Comparison of ENCODE assay signal across 1 cellular context in the genomic region with DNA sequence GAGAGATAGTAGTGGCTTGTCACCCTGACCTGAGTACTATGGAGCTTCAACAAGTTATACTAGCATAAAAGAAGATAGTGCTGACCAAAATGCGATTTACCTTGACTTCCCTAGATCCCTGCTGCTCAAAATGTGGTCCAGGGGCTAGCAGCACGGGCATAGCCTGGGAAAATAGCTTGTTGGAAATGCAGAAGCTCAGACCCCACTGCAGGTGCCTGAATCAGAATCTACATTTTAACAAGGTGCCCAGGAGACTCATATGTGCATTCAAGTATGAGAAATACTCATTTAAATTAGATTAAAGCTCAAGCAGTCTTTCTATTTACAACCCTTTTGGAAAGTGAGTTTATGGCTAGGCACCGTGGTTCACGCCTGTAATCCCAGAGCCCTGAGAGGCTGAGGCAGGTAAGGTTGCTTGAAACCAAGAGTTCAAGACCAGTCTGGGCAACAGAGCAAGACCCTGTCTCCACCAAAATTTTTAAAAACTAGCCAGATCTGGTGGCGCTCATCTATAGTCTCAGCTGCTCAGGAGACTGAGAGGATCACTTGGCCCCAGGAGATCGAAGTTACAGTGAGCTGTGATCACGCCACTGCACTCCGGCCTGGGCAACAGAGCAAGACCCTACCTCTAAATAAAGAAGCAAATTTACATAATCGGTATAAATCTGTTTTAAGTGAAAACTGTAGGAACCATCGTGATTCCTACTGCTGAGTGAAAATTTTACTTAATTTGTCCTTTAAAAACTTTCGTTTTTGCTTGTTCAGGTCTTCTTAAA.
A peak's percentile ranks its signal among the peaks of the same experiment; 100 is the strongest.
TF ChIP-seq lines count a peak whose summit lies in the region.

No MANE protein-coding gene starts in this region.

TF ChIP-seq in HepG2, 621 proteins besides CTCF, POLR2A, EP300 and RAD21 (continued from another document and continues in another):
- TF ChIP-seq, protein P1, sequence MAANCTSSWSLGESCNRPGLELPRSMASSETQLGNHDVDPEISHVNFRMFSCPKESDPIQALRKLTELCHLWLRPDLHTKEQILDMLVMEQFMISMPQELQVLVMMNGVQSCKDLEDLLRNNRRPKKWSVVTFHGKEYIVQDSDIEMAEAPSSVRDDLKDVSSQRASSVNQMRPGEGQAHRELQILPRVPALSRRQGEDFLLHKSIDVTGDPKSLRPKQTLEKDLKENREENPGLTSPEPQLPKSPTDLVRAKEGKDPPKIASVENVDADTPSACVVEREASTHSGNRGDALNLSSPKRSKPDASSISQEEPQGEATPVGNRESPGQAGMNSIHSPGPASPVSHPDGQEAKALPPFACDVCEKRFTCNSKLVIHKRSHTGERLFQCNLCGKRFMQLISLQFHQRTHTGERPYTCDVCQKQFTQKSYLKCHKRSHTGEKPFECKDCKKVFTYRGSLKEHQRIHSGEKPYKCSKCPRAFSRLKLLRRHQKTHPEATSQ (CRISPR knock-in tag; IDR thresholded peaks at IDR 0.05; ENCODE audit: borderline replicate concordance), result no peak
- TF ChIP-seq NFIC (IDR thresholded peaks at IDR 0.05; ENCODE audit: low read length) (no peak), ZNF746 (CRISPR knock-in tag; IDR thresholded peaks at IDR 0.05) (no peak), ZFP41 (CRISPR knock-in tag; IDR thresholded peaks at IDR 0.05; ENCODE audit: borderline replicate concordance) (no peak), SRSF9 (IDR thresholded peaks at IDR 0.05; ENCODE audit: borderline replicate concordance, insufficient read depth, low read depth, low read length, poor library complexity, severe bottlenecking) (no peak), FOXP4 (CRISPR knock-in tag; IDR thresholded peaks at IDR 0.05) (no peak), LBX2 (CRISPR knock-in tag; IDR thresholded peaks at IDR 0.05; ENCODE audit: borderline replicate concordance) (no peak), ZMYM2 (CRISPR knock-in tag; IDR thresholded peaks at IDR 0.05) (no peak), SMAD9 (CRISPR knock-in tag; IDR thresholded peaks at IDR 0.05) (no peak), POLR2AphosphoS5 (IDR thresholded peaks at IDR 0.05; ENCODE audit: low read depth, low read length) (peak; percentile 44; the same call in 1 of the 2 replicates), ZNF496 (CRISPR knock-in tag; IDR thresholded peaks at IDR 0.05; ENCODE audit: insufficient replicate concordance) (no peak), ZNF562 (CRISPR knock-in tag; IDR thresholded peaks at IDR 0.05; ENCODE audit: borderline replicate concordance) (no peak), KMT2A (CRISPR knock-in tag; IDR thresholded peaks at IDR 0.05) (no peak), ZNF446 (CRISPR knock-in tag; IDR thresholded peaks at IDR 0.05) (no peak), ZNF180 (CRISPR knock-in tag; IDR thresholded peaks at IDR 0.05; ENCODE audit: borderline replicate concordance, low read depth) (no peak), SETDB1 (CRISPR knock-in tag; IDR thresholded peaks at IDR 0.05; ENCODE audit: borderline replicate concordance) (no peak), ZNF513 (CRISPR knock-in tag; conservative IDR thresholded peaks at IDR 0.05) (no peak), PRMT3 (CRISPR knock-in tag; IDR thresholded peaks at IDR 0.05; ENCODE audit: borderline replicate concordance, low read depth) (no peak), BCL3 (CRISPR knock-in tag; IDR thresholded peaks at IDR 0.05) (0 out of 2 replicates have a peak, but pooled peaks have one; percentile 26), HNF1B (CRISPR knock-in tag; IDR thresholded peaks at IDR 0.05) (0 out of 2 replicates have a peak, but pooled peaks have one; percentile 21), ZNF121 (CRISPR knock-in tag; IDR thresholded peaks at IDR 0.05) (peak; percentile 91), ZNF30 (CRISPR knock-in tag; IDR thresholded peaks at IDR 0.05) (no peak), NR0B2 (CRISPR knock-in tag; IDR thresholded peaks at IDR 0.05) (no peak), TP53 (CRISPR knock-in tag; conservative IDR thresholded peaks at IDR 0.05) (no peak), ZNF382 (CRISPR knock-in tag; IDR thresholded peaks at IDR 0.05; ENCODE audit: borderline replicate concordance) (no peak), REPIN1 (CRISPR knock-in tag; IDR thresholded peaks at IDR 0.05; ENCODE audit: borderline replicate concordance, low read depth) (peak; percentile 59; the same call in 1 of the 2 replicates), SSRP1 (CRISPR knock-in tag; IDR thresholded peaks at IDR 0.05) (peak; percentile 89; the same call in 1 of the 2 replicates), RBM22 (optimal IDR thresholded peaks at IDR 0.05; ENCODE audit: low read length) (peak; percentile 80), PTBP1 (IDR thresholded peaks at IDR 0.05; ENCODE audit: low read depth, low read length, poor library complexity, severe bottlenecking) (no peak)
- TF ChIP-seq, protein P2, sequence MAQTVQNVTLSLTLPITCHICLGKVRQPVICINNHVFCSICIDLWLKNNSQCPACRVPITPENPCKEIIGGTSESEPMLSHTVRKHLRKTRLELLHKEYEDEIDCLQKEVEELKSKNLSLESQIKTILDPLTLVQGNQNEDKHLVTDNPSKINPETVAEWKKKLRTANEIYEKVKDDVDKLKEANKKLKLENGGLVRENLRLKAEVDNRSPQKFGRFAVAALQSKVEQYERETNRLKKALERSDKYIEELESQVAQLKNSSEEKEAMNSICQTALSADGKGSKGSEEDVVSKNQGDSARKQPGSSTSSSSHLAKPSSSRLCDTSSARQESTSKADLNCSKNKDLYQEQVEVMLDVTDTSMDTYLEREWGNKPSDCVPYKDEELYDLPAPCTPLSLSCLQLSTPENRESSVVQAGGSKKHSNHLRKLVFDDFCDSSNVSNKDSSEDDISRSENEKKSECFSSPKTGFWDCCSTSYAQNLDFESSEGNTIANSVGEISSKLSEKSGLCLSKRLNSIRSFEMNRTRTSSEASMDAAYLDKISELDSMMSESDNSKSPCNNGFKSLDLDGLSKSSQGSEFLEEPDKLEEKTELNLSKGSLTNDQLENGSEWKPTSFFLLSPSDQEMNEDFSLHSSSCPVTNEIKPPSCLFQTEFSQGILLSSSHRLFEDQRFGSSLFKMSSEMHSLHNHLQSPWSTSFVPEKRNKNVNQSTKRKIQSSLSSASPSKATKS (CRISPR knock-in tag; IDR thresholded peaks at IDR 0.05), result no peak
- TF ChIP-seq, protein P3, sequence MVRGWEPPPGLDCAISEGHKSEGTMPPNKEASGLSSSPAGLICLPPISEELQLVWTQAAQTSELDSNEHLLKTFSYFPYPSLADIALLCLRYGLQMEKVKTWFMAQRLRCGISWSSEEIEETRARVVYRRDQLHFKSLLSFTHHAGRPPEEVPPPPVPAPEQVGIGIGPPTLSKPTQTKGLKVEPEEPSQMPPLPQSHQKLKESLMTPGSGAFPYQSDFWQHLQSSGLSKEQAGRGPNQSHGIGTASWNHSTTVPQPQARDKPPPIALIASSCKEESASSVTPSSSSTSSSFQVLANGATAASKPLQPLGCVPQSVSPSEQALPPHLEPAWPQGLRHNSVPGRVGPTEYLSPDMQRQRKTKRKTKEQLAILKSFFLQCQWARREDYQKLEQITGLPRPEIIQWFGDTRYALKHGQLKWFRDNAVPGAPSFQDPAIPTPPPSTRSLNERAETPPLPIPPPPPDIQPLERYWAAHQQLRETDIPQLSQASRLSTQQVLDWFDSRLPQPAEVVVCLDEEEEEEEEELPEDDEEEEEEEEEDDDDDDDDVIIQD (CRISPR knock-in tag; IDR thresholded peaks at IDR 0.05; ENCODE audit: low read depth), result no peak
- TF ChIP-seq, protein P4, sequence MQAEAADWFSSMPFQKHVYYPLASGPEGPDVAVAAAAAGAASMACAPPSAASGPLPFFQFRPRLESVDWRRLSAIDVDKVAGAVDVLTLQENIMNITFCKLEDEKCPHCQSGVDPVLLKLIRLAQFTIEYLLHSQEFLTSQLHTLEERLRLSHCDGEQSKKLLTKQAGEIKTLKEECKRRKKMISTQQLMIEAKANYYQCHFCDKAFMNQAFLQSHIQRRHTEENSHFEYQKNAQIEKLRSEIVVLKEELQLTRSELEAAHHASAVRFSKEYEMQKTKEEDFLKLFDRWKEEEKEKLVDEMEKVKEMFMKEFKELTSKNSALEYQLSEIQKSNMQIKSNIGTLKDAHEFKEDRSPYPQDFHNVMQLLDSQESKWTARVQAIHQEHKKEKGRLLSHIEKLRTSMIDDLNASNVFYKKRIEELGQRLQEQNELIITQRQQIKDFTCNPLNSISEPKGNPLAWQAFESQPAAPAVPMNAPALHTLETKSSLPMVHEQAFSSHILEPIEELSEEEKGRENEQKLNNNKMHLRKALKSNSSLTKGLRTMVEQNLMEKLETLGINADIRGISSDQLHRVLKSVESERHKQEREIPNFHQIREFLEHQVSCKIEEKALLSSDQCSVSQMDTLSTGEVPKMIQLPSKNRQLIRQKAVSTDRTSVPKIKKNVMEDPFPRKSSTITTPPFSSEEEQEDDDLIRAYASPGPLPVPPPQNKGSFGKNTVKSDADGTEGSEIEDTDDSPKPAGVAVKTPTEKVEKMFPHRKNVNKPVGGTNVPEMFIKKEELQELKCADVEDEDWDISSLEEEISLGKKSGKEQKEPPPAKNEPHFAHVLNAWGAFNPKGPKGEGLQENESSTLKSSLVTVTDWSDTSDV (CRISPR knock-in tag; IDR thresholded peaks at IDR 0.05), result no peak
- TF ChIP-seq, protein P5, sequence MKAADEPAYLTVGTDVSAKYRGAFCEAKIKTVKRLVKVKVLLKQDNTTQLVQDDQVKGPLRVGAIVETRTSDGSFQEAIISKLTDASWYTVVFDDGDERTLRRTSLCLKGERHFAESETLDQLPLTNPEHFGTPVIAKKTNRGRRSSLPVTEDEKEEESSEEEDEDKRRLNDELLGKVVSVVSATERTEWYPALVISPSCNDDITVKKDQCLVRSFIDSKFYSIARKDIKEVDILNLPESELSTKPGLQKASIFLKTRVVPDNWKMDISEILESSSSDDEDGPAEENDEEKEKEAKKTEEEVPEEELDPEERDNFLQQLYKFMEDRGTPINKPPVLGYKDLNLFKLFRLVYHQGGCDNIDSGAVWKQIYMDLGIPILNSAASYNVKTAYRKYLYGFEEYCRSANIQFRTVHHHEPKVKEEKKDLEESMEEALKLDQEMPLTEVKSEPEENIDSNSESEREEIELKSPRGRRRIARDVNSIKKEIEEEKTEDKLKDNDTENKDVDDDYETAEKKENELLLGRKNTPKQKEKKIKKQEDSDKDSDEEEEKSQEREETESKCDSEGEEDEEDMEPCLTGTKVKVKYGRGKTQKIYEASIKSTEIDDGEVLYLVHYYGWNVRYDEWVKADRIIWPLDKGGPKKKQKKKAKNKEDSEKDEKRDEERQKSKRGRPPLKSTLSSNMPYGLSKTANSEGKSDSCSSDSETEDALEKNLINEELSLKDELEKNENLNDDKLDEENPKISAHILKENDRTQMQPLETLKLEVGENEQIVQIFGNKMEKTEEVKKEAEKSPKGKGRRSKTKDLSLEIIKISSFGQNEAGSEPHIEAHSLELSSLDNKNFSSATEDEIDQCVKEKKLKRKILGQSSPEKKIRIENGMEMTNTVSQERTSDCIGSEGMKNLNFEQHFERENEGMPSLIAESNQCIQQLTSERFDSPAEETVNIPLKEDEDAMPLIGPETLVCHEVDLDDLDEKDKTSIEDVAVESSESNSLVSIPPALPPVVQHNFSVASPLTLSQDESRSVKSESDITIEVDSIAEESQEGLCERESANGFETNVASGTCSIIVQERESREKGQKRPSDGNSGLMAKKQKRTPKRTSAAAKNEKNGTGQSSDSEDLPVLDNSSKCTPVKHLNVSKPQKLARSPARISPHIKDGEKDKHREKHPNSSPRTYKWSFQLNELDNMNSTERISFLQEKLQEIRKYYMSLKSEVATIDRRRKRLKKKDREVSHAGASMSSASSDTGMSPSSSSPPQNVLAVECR (CRISPR knock-in tag; IDR thresholded peaks at IDR 0.05; ENCODE audit: borderline replicate concordance), result no peak
